In genomic region chr1:167548059-167548932, GRCh38 we compare ENCODE assay signal across 1 cellular context.
TF ChIP-seq lines count a peak whose summit lies in the region.

No MANE protein-coding gene starts in this region.

TF ChIP-seq in GM23338, 12 proteins besides CTCF, POLR2A, EP300 and RAD21 (continued from another document):
- no peak for TF ChIP-seq ZNF462 (CRISPR knock-in tag; IDR thresholded peaks at IDR 0.05)
- no peak for TF ChIP-seq STAT1 (IDR thresholded peaks at IDR 0.05; ENCODE audit: unreplicated experiment)
- no peak for TF ChIP-seq EZH2phosphoT487 (IDR thresholded peaks at IDR 0.05; ENCODE audit: unreplicated experiment)
